7 cellular contexts compared by ENCODE assay signal in the genomic region with DNA sequence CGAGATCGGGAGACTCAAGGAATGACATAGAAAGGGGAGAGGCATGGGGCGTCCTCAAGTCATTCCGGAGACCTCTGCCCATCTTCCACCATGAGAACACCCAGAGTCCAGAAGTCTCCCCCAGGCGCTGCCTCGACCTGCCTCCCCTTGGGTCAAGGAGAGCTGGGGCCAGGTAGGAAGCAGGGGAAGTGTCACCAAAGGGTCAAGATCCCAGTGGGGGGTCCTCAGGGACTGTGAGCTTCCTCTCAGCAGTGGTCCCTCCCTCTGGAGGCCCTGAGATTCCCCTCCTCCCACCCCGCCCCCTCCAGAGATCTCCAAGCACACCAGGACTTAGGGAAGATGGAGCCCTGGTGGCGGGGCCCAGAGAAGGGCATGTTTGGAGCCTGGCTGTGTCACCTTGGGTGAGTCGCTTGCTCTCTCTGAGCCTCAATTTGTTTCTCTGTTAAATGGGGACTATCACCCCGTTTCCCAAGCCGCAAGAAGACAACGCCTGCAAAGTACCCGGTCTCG. TPM values are rescaled to one million over a fixed set of nuclear protein-coding genes. Genes with fewer than 3 reads are reported as not detected.
DNase-seq lines count a peak whose midpoint lies in the region; ATAC-seq and TF ChIP-seq lines count a peak whose summit lies in the region.

No MANE protein-coding gene starts in this region.

- H3K27ac ChIP-seq in psoas muscle = peak overlapping the region; percentile 46

- no peaks in the 10 kb centered on the region for H3K9me3 ChIP-seq in psoas muscle

- TF ChIP-seq CTCF in GM10248 (IDR thresholded peaks at IDR 0.05; ENCODE audit: control extremely low read depth, extremely low read depth, low read depth, missing control alignments) (no peak), fibroblast of villous mesenchyme (IDR thresholded peaks at IDR 0.05; ENCODE audit: insufficient read depth, low read depth, low read length) (no peak), psoas muscle (IDR thresholded peaks at IDR 0.05) (no peak)

- peaks cover 14% of the 10 kb centered on the region for H3K4me1 ChIP-seq in psoas muscle

- no peak for ATAC-seq in psoas muscle
- ATAC-seq in GM18861 (IDR thresholded peaks at IDR 0.05; ENCODE audit: unreplicated experiment) = no peak

- 5 to 9% (median 7%) methylated on average over 13 to 14 of the region's 14 CpGs for WGBS in psoas muscle, 3 donors

- peak; percentile 28 for DNase-seq in GM10248 (ENCODE audit: extremely low spot score)
- peak; percentile 15 for DNase-seq in SK-N-DZ (ENCODE audit: low spot score)
- DNase-seq in fibroblast of villous mesenchyme (ENCODE audit: low read depth) = no peak
- DNase-seq in psoas muscle = no peak
- DNase-seq in SIG-M5 treated with dmso at 0.1 percent for 504 hours (lab: John Stamatoyannopoulos, UW; ENCODE audit: unreplicated experiment) = no peak
- DNase-seq in HK-2 (ENCODE audit: unreplicated experiment) = no peak

- H3K27me3 ChIP-seq in psoas muscle (ENCODE audit: insufficient read depth in 3 of 3, low read length in 2 of 3) = peaks cover 0 to 34% (median 5%) of the 10 kb centered on the region in 3 donors

- H3K36me3 ChIP-seq in psoas muscle (ENCODE audit: insufficient read depth in 1 of 2, low read depth in 1 of 2) = no peaks in the 10 kb centered on the region

- H3K4me3 ChIP-seq in fibroblast of villous mesenchyme (ENCODE audit: low read depth, low read length) (peak overlapping the region; percentile 69), psoas muscle (peak overlapping the region; percentile 70)

- POLR2A ChIA-PET in GM10248 (lab: Yijun Ruan, JAX) = interaction anchor here (0.5 kb wide), 1 partner anchor 10 kb away, joined by 3 read pairs; no protein-coding TSS in a partner anchor

- CTCF ChIA-PET in GM10248 (lab: Yijun Ruan, JAX) = interaction anchor here (1.0 to 7.9 kb wide), 3 partner anchors 46 to 130 kb away, joined by 3 to 287 read pairs (median 3); no protein-coding TSS in a partner anchor

- intact Hi-C loops in psoas muscle (cut with DNase I) = no loop called here

RNA-seq across cellular contexts. Expression of gene DACT3, which starts 0.9 kb away (rescaled TPM):
- 3.1 and 6.6 TPM in 2 replicates for polyA plus RNA-seq in SK-N-DZ (2014; cell fraction: cytosol; rRNA removed)
- polyA plus RNA-seq in SK-N-DZ (2014; cell fraction: nucleus; rRNA removed) = 3.2 and 5.7 TPM in 2 replicates
- total RNA-seq in fibroblast of villous mesenchyme (5.2 and 11.3 TPM in 2 replicates), psoas muscle (1 to 10 TPM in 3 of 4 donors, under 1 TPM in 1; 0.76 to 1.6 (median 1.1) TPM)
- polyA plus RNA-seq in psoas muscle = under 1 TPM; 0.44 to 0.66 (median 0.53) TPM

RNA-seq across cellular contexts. Expression of gene GNG8, which starts 24.1 kb away (rescaled TPM):
- polyA plus RNA-seq in SK-N-DZ (2014; cell fraction: cytosol; rRNA removed) = not detected in 2 replicates
- not detected in 2 replicates for polyA plus RNA-seq in SK-N-DZ (2014; cell fraction: nucleus; rRNA removed)
- not detected in 2 replicates for total RNA-seq in fibroblast of villous mesenchyme
- not detected for total RNA-seq in psoas muscle
- polyA plus RNA-seq in psoas muscle = not detected

RNA-seq across cellular contexts. Expression of gene PTGIR, which starts 35.2 kb away (rescaled TPM):
- polyA plus RNA-seq in SK-N-DZ (2014; cell fraction: cytosol; rRNA removed) = 0.15 and 0.72 TPM in 2 replicates
- polyA plus RNA-seq in SK-N-DZ (2014; cell fraction: nucleus; rRNA removed) = 0.50 and 0.57 TPM in 2 replicates
- total RNA-seq in fibroblast of villous mesenchyme (3.5 and 5.5 TPM in 2 replicates), psoas muscle (1 to 10 TPM in 3 of 4 donors, under 1 TPM in 1; 0.82 to 7.0 (median 2.3) TPM)
- 1 to 10 TPM in 1 of 3 donors, under 1 TPM in 2; 0.74 to 1.2 (median 0.75) TPM for polyA plus RNA-seq in psoas muscle

RNA-seq across cellular contexts. Expression of gene PRKD2, which starts 56.9 kb away (rescaled TPM):
- polyA plus RNA-seq in SK-N-DZ (2014; cell fraction: cytosol; rRNA removed) = 7.4 and 8.8 TPM in 2 replicates
- polyA plus RNA-seq in SK-N-DZ (2014; cell fraction: nucleus; rRNA removed) = 10.0 and 12.7 TPM in 2 replicates
- total RNA-seq in fibroblast of villous mesenchyme (11.7 and 12.2 TPM in 2 replicates), psoas muscle (1 to 10 TPM; 6.3 to 9.1 (median 8.1) TPM)
- 1 to 10 TPM; 4.0 to 6.9 (median 4.8) TPM for polyA plus RNA-seq in psoas muscle

RNA-seq across cellular contexts. Expression of gene CALM3, which starts 58.9 kb away (rescaled TPM):
- polyA plus RNA-seq in SK-N-DZ (2014; cell fraction: cytosol; rRNA removed) = 185 and 254 TPM in 2 replicates
- 86.7 and 103 TPM in 2 replicates for polyA plus RNA-seq in SK-N-DZ (2014; cell fraction: nucleus; rRNA removed)
- 124 and 213 TPM in 2 replicates for total RNA-seq in fibroblast of villous mesenchyme
- total RNA-seq in psoas muscle = 100 to 1,000 TPM; 142 to 192 (median 175) TPM
- polyA plus RNA-seq in psoas muscle = 100 to 1,000 TPM; 120 to 145 (median 124) TPM

Comparison
In these comparisons a context has a peak if more than half of its experiments do, and no peak if none do; other contexts are left out.
1. DNase-seq: peak in GM10248 (single experiment) and SK-N-DZ (single experiment); none in fibroblast of villous mesenchyme (single experiment), psoas muscle (0 of 2), SIG-M5 treated with dmso at 0.1 percent for 504 hours (single experiment) and HK-2 (single experiment).